1 cellular context compared by ENCODE assay signal in genomic region chr14:34507459-34507858, GRCh38.
TF ChIP-seq lines count a peak whose summit lies in the region.

No MANE protein-coding gene starts in this region.

TF ChIP-seq in HepG2, 621 proteins besides CTCF, POLR2A, EP300 and RAD21 (continued from another document and continues in another):
- TF ChIP-seq ZBTB37 (CRISPR knock-in tag; IDR thresholded peaks at IDR 0.05), result no peak
- peak; percentile 25; the same call in 1 of the 2 replicates for TF ChIP-seq ZBTB33 (CRISPR knock-in tag; IDR thresholded peaks at IDR 0.05)
- no peak for TF ChIP-seq IKZF5 (CRISPR knock-in tag; IDR thresholded peaks at IDR 0.05)
- no peak for TF ChIP-seq ZNF768 (CRISPR knock-in tag; IDR thresholded peaks at IDR 0.05)
- TF ChIP-seq EZH2 (conservative IDR thresholded peaks at IDR 0.05; ENCODE audit: low read depth, low read length), result no peak
- TF ChIP-seq ZIK1 (CRISPR knock-in tag; IDR thresholded peaks at IDR 0.05; ENCODE audit: borderline replicate concordance, low read depth), result no peak
- no peak for TF ChIP-seq ZNF451 (CRISPR knock-in tag; IDR thresholded peaks at IDR 0.05)
- TF ChIP-seq HMGXB3 (CRISPR knock-in tag; IDR thresholded peaks at IDR 0.05; ENCODE audit: borderline replicate concordance), result 0 out of 2 replicates have a peak, but pooled peaks have one; percentile 21
- no peak for TF ChIP-seq PHF21A (CRISPR knock-in tag; IDR thresholded peaks at IDR 0.05)
- TF ChIP-seq ZNF672 (CRISPR knock-in tag; IDR thresholded peaks at IDR 0.05), result no peak
- TF ChIP-seq ARID4A (CRISPR knock-in tag; IDR thresholded peaks at IDR 0.05; ENCODE audit: borderline replicate concordance), result no peak
- TF ChIP-seq FUBP1 (CRISPR knock-in tag; IDR thresholded peaks at IDR 0.05; ENCODE audit: borderline replicate concordance), result no peak
- no peak for TF ChIP-seq ZBTB26 (CRISPR knock-in tag; IDR thresholded peaks at IDR 0.05; ENCODE audit: borderline replicate concordance)
- TF ChIP-seq ZNF331 (CRISPR knock-in tag; IDR thresholded peaks at IDR 0.05), result 0 out of 2 replicates have a peak, but pooled peaks have one; percentile 9
- no peak for TF ChIP-seq POLR2AphosphoS2 (IDR thresholded peaks at IDR 0.05; ENCODE audit: low read depth, low read length)
- no peak for TF ChIP-seq RBFOX2 (IDR thresholded peaks at IDR 0.05; ENCODE audit: low read depth, low read length)
- TF ChIP-seq HNRNPH1 (optimal IDR thresholded peaks at IDR 0.05; ENCODE audit: low read depth, low read length), result no peak
- TF ChIP-seq ZBTB34 (CRISPR knock-in tag; IDR thresholded peaks at IDR 0.05), result no peak
- no peak for TF ChIP-seq TGIF2 (CRISPR knock-in tag; IDR thresholded peaks at IDR 0.05)
- peak; percentile 48; the same call in 1 of the 2 replicates for TF ChIP-seq ZNF614 (CRISPR knock-in tag; IDR thresholded peaks at IDR 0.05; ENCODE audit: borderline replicate concordance)
- no peak for TF ChIP-seq RAD51 (IDR thresholded peaks at IDR 0.05; ENCODE audit: borderline replicate concordance)
- TF ChIP-seq ETV6 (CRISPR knock-in tag; conservative IDR thresholded peaks at IDR 0.05), result no peak
- no peak for TF ChIP-seq TRIM22 (IDR thresholded peaks at IDR 0.05)
- no peak for TF ChIP-seq CREB1 (IDR thresholded peaks at IDR 0.05)
- TF ChIP-seq CREB1 (CRISPR knock-in tag; IDR thresholded peaks at IDR 0.05), result no peak
- TF ChIP-seq DZIP1 (CRISPR knock-in tag; IDR thresholded peaks at IDR 0.05), result no peak
- no peak for TF ChIP-seq RFX5 (IDR thresholded peaks at IDR 0.05; ENCODE audit: low read depth, low read length)
- TF ChIP-seq AKAP8 (CRISPR knock-in tag; IDR thresholded peaks at IDR 0.05), result no peak
- no peak for TF ChIP-seq KLF16 (CRISPR knock-in tag; IDR thresholded peaks at IDR 0.05)
